30 cellular contexts compared by ENCODE assay signal in the genomic region with DNA sequence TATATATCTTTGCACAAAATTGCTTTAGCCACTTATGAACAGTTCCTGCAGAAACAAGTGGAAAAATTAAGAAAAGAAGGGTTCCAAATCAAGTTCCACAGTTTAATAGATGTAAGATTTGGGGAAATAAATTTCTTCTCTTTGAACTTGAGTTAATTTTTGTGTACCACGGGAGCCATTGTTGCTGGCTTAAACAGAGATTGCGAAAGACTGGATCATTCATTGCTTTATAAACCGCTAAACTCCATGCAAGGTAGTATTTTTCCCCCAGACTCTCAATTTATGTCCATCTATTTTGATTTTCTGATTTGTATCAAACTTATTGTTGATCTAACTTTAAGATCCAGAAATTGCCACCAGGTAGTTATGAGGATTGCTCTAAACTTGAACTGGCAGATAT.
"Had no signal": no experiment of that assay in that cellular context is flagged by ENCODE, and none has a peak within 500 bp of the region (broad histone marks: within the 10 kb centered on the region; RNA-seq: fewer than 3 reads in every experiment).

No MANE protein-coding gene starts in this region.

- FAIRE-seq: astrocyte, colon, TTC549 had no signal

- DNase-seq: activated B cell treated with CpG ODN at 0.5 μM for 24 hours; activated CD4-positive, alpha-beta memory T cell treated with anti-CD3 and anti-CD28 coated beads for 36 hours; activated CD4-positive, alpha-beta T cell treated with anti-CD3 and anti-CD28 coated beads for 4 hours; activated CD4-positive, alpha-beta T cell treated with anti-CD3 and anti-CD28 coated beads, Interleukin-2, amount 10 ng/mL, durations not matched to agents 24 days and 14 days; activated CD4-positive, alpha-beta T cell treated with anti-CD3 and anti-CD28 coated beads, Interleukin-2, amount 50 U/mL, for 1 hour; activated CD4-positive, alpha-beta T cell treated with anti-CD3 and anti-CD28 coated beads, Interleukin-2, amount 50 U/mL, for 4 hours; activated CD4-positive, CD25-positive, alpha-beta regulatory T cell treated with anti-CD3 and anti-CD28 coated beads, Interleukin-2, amount 50 U/mL, for 72 hours; activated CD8-positive, alpha-beta memory T cell treated with anti-CD3 and anti-CD28 coated beads, Interleukin-2, amount 50 U/mL, for 4 hours; activated CD8-positive, alpha-beta T cell treated with anti-CD3 and anti-CD28 coated beads for 36 hours; activated effector memory CD4-positive, alpha-beta T cell treated with anti-CD3 and anti-CD28 coated beads, Interleukin-2, amount 50 U/mL, for 16 hours; activated gamma-delta T cell treated with Interleukin-2 at 50 U/mL for 16 hours; activated naive CD4-positive, alpha-beta T cell; activated naive CD4-positive, alpha-beta T cell treated with anti-CD3 and anti-CD28 coated beads for 36 hours; activated naive CD4-positive, alpha-beta T cell treated with anti-CD3 and anti-CD28 coated beads, Interleukin-2, amount 50 U/mL, for 16 hours; activated naive CD8-positive, alpha-beta T cell treated with anti-CD3 and anti-CD28 coated beads for 36 hours; activated T-cell treated with anti-CD3 and anti-CD28 coated beads for 4 hours; activated T-cell treated with anti-CD3 and anti-CD28 coated beads, Interleukin-2, amount 50 U/mL, for 1 hour; activated T-cell treated with anti-CD3 and anti-CD28 coated beads, Interleukin-2, amount 50 U/mL, for 4 hours; activated T-cell treated with anti-CD3 and anti-CD28 coated beads, Interleukin-2, amount 50 U/mL, for 72 hours; adrenal gland; amniotic stem cell; aorta; body of pancreas; brain microvascular endothelial cell; central memory CD4-positive, alpha-beta T cell; T-helper 2 cell; T-helper 9 cell had no signal
